22 cellular contexts compared by ENCODE assay signal in genomic region chr14:45559626-45560025, GRCh38.
"Had no signal": no experiment of that assay in that cellular context is flagged by ENCODE, and none has a peak within 500 bp of the region (broad histone marks: within the 10 kb centered on the region; RNA-seq: fewer than 3 reads in every experiment).

No MANE protein-coding gene starts in this region.

- H3K27me3 Mint-ChIP-seq: activated CD4-positive, alpha-beta T cell treated with anti-CD3 and anti-CD28 coated beads, Interleukin-2, amount 10 ng/mL, durations not matched to agents 7 days and 5 days; activated CD8-positive, alpha-beta memory T cell treated with anti-CD3 and anti-CD28 coated beads, Interleukin-2, amount 10 ng/mL, durations not matched to agents 7 days and 5 days; activated CD8-positive, alpha-beta T cell treated with anti-CD3 and anti-CD28 coated beads for 36 hours; activated naive CD4-positive, alpha-beta T cell treated with anti-CD3 and anti-CD28 coated beads, Interleukin-2, amount 50 U/mL, for 24 hours; natural killer cell treated with Interleukin-12 subunit alpha and Interleukin-12 subunit beta and Interleukin-15 and Interleukin-18, amount 100 ng/mL, for 72 hours; stimulated activated naive B cell treated with anti-CD40 and anti-IgM and Interleukin-4, amounts not matched to agents 10 μg/mL and 1 μg/mL and 100 μg/mL, for 72 hours had no signal

- H3K9me3 Mint-ChIP-seq: activated CD4-positive, alpha-beta T cell treated with anti-CD3 and anti-CD28 coated beads, Interleukin-2, amount 10 ng/mL, durations not matched to agents 7 days and 5 days; activated CD8-positive, alpha-beta T cell treated with anti-CD3 and anti-CD28 coated beads for 36 hours had no signal

- H3K4me1 Mint-ChIP-seq: activated CD4-positive, alpha-beta T cell treated with anti-CD3 and anti-CD28 coated beads, Interleukin-2, amount 10 ng/mL, durations not matched to agents 7 days and 5 days; activated CD8-positive, alpha-beta memory T cell treated with anti-CD3 and anti-CD28 coated beads, Interleukin-2, amount 10 ng/mL, durations not matched to agents 7 days and 5 days; activated naive CD4-positive, alpha-beta T cell treated with anti-CD3 and anti-CD28 coated beads, Interleukin-2, amount 50 U/mL, for 24 hours; stimulated activated naive B cell treated with anti-CD40 and anti-IgM and Interleukin-4, amounts not matched to agents 10 μg/mL and 1 μg/mL and 100 μg/mL, for 72 hours had no signal

- H3K9me3 ChIP-seq: adrenal gland, ascending aorta, transverse colon had no signal

- FAIRE-seq: endothelial cell of umbilical vein, small intestine had no signal

- ATAC-seq: activated CD8-positive, alpha-beta memory T cell treated with anti-CD3 and anti-CD28 coated beads, Interleukin-2, amount 10 ng/mL, durations not matched to agents 7 days and 5 days; activated CD8-positive, alpha-beta T cell treated with anti-CD3 and anti-CD28 coated beads for 36 hours; esophagus mucosa; natural killer cell treated with Interleukin-12 subunit alpha and Interleukin-12 subunit beta and Interleukin-15 and Interleukin-18, amount 100 ng/mL, for 72 hours; sciatic nerve had no signal

- H3K27ac ChIP-seq: adrenal gland, ascending aorta, brain microvascular endothelial cell, transverse colon had no signal

- H3K4me3 ChIP-seq: adrenal gland, ascending aorta, transverse colon had no signal

- H3K36me3 ChIP-seq: adrenal gland, ascending aorta, brain microvascular endothelial cell, transverse colon had no signal

- H3K27ac Mint-ChIP-seq: activated CD4-positive, alpha-beta T cell treated with anti-CD3 and anti-CD28 coated beads, Interleukin-2, amount 10 ng/mL, durations not matched to agents 7 days and 5 days; activated CD8-positive, alpha-beta memory T cell treated with anti-CD3 and anti-CD28 coated beads, Interleukin-2, amount 10 ng/mL, durations not matched to agents 7 days and 5 days; activated CD8-positive, alpha-beta T cell treated with anti-CD3 and anti-CD28 coated beads for 36 hours; activated naive CD4-positive, alpha-beta T cell treated with anti-CD3 and anti-CD28 coated beads, Interleukin-2, amount 50 U/mL, for 24 hours; natural killer cell treated with Interleukin-12 subunit alpha and Interleukin-12 subunit beta and Interleukin-15 and Interleukin-18, amount 100 ng/mL, for 72 hours; stimulated activated naive B cell treated with anti-CD40 and anti-IgM and Interleukin-4, amounts not matched to agents 10 μg/mL and 1 μg/mL and 100 μg/mL, for 72 hours had no signal

- H3K36me3 Mint-ChIP-seq: activated CD8-positive, alpha-beta memory T cell treated with anti-CD3 and anti-CD28 coated beads, Interleukin-2, amount 10 ng/mL, durations not matched to agents 7 days and 5 days; activated naive CD4-positive, alpha-beta T cell treated with anti-CD3 and anti-CD28 coated beads, Interleukin-2, amount 50 U/mL, for 24 hours; natural killer cell treated with Interleukin-12 subunit alpha and Interleukin-12 subunit beta and Interleukin-15 and Interleukin-18, amount 100 ng/mL, for 72 hours; stimulated activated naive B cell treated with anti-CD40 and anti-IgM and Interleukin-4, amounts not matched to agents 10 μg/mL and 1 μg/mL and 100 μg/mL, for 72 hours had no signal

- H3K4me3 Mint-ChIP-seq: activated CD4-positive, alpha-beta T cell treated with anti-CD3 and anti-CD28 coated beads, Interleukin-2, amount 10 ng/mL, durations not matched to agents 7 days and 5 days; activated CD8-positive, alpha-beta memory T cell treated with anti-CD3 and anti-CD28 coated beads, Interleukin-2, amount 10 ng/mL, durations not matched to agents 7 days and 5 days; activated CD8-positive, alpha-beta T cell treated with anti-CD3 and anti-CD28 coated beads for 36 hours; activated naive CD4-positive, alpha-beta T cell treated with anti-CD3 and anti-CD28 coated beads, Interleukin-2, amount 50 U/mL, for 24 hours; natural killer cell treated with Interleukin-12 subunit alpha and Interleukin-12 subunit beta and Interleukin-15 and Interleukin-18, amount 100 ng/mL, for 72 hours; stimulated activated naive B cell treated with anti-CD40 and anti-IgM and Interleukin-4, amounts not matched to agents 10 μg/mL and 1 μg/mL and 100 μg/mL, for 72 hours had no signal

- DNase-seq: activated CD4-positive, alpha-beta T cell treated with anti-CD3 and anti-CD28 coated beads, Interleukin-2, amount 10 ng/mL, durations not matched to agents 7 days and 5 days; activated CD4-positive, CD25-positive, alpha-beta regulatory T cell treated with anti-CD3 and anti-CD28 coated beads, Interleukin-2, amount 50 U/mL, for 72 hours; activated CD8-positive, alpha-beta memory T cell treated with anti-CD3 and anti-CD28 coated beads, Interleukin-2, amount 10 ng/mL, durations not matched to agents 7 days and 5 days; activated CD8-positive, alpha-beta T cell treated with anti-CD3 and anti-CD28 coated beads for 36 hours; activated gamma-delta T cell treated with Interleukin-2 at 50 U/mL for 16 hours; activated T-cell treated with anti-CD3 and anti-CD28 coated beads for 4 hours; adrenal gland; brain microvascular endothelial cell; central memory CD4-positive, alpha-beta T cell; dermis blood vessel endothelial cell; effector CD8-positive, alpha-beta T cell; foreskin melanocyte; small intestine; stimulated activated CD4-positive, alpha-beta T cell treated with anti-CD3 and anti-CD28 coated beads, Interleukin-15, amount 100 ng/mL, for 24 hours; stimulated activated naive B cell treated with anti-CD40 and anti-IgM and Interleukin-4, amounts not matched to agents 10 μg/mL and 1 μg/mL and 100 μg/mL, for 72 hours; transverse colon had no signal

- H3K27me3 ChIP-seq: adrenal gland, ascending aorta, brain microvascular endothelial cell, transverse colon had no signal

- H3K4me1 ChIP-seq: adrenal gland, ascending aorta had no signal
